Comparison of ENCODE assay signal across 28 cellular contexts in the genomic region with DNA sequence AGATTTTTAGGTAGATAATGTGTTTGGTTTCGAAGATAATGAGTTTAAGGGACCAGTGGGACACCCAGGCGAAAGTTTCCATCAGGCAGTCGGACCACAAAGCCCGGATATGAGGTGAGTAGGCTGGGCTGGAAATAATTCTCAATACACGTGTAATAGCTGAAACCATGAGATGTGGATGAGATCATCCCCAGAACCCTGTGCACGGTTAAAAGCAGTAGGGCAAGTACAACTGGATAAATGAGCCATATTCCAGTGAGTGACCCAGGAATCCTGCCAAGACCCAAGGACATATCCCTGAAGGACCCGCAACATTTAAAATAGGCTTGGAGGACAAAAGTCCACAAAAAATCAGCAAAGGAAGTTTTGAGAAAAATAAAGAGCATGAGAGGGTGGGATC. TPM values are rescaled to one million over a fixed set of nuclear protein-coding genes. Genes with fewer than 3 reads are reported as not detected.
"Had no signal": no experiment of that assay in that cellular context is flagged by ENCODE, and none has a peak within 500 bp of the region (broad histone marks: within the 10 kb centered on the region; RNA-seq: fewer than 3 reads in every experiment).

No MANE protein-coding gene starts in this region.

- FAIRE-seq: colon, keratinocyte, small intestine had no signal

- DNase-seq: effector CD8-positive, alpha-beta T cell; endodermal cell; erythroblast; gastrocnemius medialis; head of caudate nucleus; left ventricle myocardium superior; mesenchymal stem cell; mucosa of descending colon; naive thymus-derived CD4-positive, alpha-beta T cell; right lobe of liver; small intestine; stimulated activated CD4-positive, alpha-beta T cell treated with anti-CD3 and anti-CD28 coated beads, Interleukin-12 subunit alpha, Interleukin-12 subunit beta, amount 100 ng/mL, for 4 hours; stimulated activated CD4-positive, alpha-beta T cell treated with anti-CD3 and anti-CD28 coated beads, Interleukin-1b, Interleukin-23, amount 100 ng/mL, for 48 hours; stimulated activated CD4-positive, alpha-beta T cell treated with anti-CD3 and anti-CD28 coated beads, Interleukin-4, amount 100 ng/mL, for 1 hour; stimulated activated CD8-positive, alpha-beta memory T cell treated with anti-CD3 and anti-CD28 coated beads, Interleukin-4, amount 100 ng/mL, for 48 hours; stimulated activated naive CD4-positive, alpha-beta T cell; stimulated activated naive CD8-positive, alpha-beta T cell treated with anti-CD3 and anti-CD28 coated beads, Interleukin-15, amount 100 ng/mL, for 72 hours; transverse colon; upper lobe of right lung had no signal

- H3K79me2 ChIP-seq: parathyroid adenoma had no signal

- H3K27me3 ChIP-seq: neural progenitor cell, right lobe of liver, vagina had no signal

- H2AFZ ChIP-seq: neural progenitor cell, parathyroid adenoma had no signal

- H3K4me2 ChIP-seq: neural progenitor cell had no signal

- H3K9ac ChIP-seq: neural progenitor cell, parathyroid adenoma had no signal

- H3K4me1 ChIP-seq: gastrocnemius medialis, parathyroid adenoma, right lobe of liver, suprapubic skin, transverse colon, upper lobe of right lung, vagina had no signal

- H3K27ac ChIP-seq: gastrocnemius medialis, neural progenitor cell, parathyroid adenoma, right lobe of liver, suprapubic skin, transverse colon, upper lobe of right lung, vagina had no signal

- H3K4me3 ChIP-seq: gastrocnemius medialis, lung, mucosa of descending colon, neural progenitor cell, right lobe of liver, suprapubic skin, transverse colon, upper lobe of right lung, vagina had no signal

- H3K36me3 ChIP-seq: gastrocnemius medialis, neural progenitor cell, right lobe of liver, suprapubic skin, transverse colon, upper lobe of right lung, vagina had no signal

- ATAC-seq: gastrocnemius medialis; left ventricle myocardium superior; mucosa of descending colon; naive thymus-derived CD4-positive, alpha-beta T cell; right lobe of liver; stimulated activated naive CD8-positive, alpha-beta T cell treated with anti-CD3 and anti-CD28 coated beads, Interleukin-15, amount 100 ng/mL, for 72 hours; upper lobe of right lung had no signal

- H3K9me3 ChIP-seq: gastrocnemius medialis, mucosa of descending colon, right lobe of liver, suprapubic skin, transverse colon, upper lobe of right lung, vagina had no signal

RNA-seq across cellular contexts. Expression of gene NHLH2, which starts 21.5 kb away (rescaled TPM):
- total RNA-seq: gastrocnemius medialis; glomerular endothelial cell; left ventricle myocardium superior; mucosa of descending colon; naive thymus-derived CD4-positive, alpha-beta T cell; osteoblast; right lobe of liver; transverse colon had no signal
- polyA plus RNA-seq: naive thymus-derived CD4-positive, alpha-beta T cell; small intestine had no signal
